In genomic region chr19:57362997-57363705, GRCh38 we compare ENCODE assay signal across 1 cellular context.
TF ChIP-seq lines count a peak whose summit lies in the region.

Gene TRAPPC2B (plus strand): TSS chr19:57363551. CDS start chr19:57364834, 1,283 bp downstream.
Gene ZNF547 (plus strand): TSS chr19:57363551. CDS start chr19:57368556, 5,005 bp downstream.

TF ChIP-seq in HEK293, 187 proteins besides CTCF, POLR2A, EP300 and RAD21 (continued from another document and continues in another):
- TF ChIP-seq, protein P1, sequence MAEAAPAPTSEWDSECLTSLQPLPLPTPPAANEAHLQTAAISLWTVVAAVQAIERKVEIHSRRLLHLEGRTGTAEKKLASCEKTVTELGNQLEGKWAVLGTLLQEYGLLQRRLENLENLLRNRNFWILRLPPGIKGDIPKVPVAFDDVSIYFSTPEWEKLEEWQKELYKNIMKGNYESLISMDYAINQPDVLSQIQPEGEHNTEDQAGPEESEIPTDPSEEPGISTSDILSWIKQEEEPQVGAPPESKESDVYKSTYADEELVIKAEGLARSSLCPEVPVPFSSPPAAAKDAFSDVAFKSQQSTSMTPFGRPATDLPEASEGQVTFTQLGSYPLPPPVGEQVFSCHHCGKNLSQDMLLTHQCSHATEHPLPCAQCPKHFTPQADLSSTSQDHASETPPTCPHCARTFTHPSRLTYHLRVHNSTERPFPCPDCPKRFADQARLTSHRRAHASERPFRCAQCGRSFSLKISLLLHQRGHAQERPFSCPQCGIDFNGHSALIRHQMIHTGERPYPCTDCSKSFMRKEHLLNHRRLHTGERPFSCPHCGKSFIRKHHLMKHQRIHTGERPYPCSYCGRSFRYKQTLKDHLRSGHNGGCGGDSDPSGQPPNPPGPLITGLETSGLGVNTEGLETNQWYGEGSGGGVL (tag by site-specific recombination; IDR thresholded peaks at IDR 0.05), result no peak
- TF ChIP-seq MEIS1 (CRISPR knock-in tag; IDR thresholded peaks at IDR 0.05; ENCODE audit: borderline replicate concordance), result no peak
- TF ChIP-seq, protein P2, sequence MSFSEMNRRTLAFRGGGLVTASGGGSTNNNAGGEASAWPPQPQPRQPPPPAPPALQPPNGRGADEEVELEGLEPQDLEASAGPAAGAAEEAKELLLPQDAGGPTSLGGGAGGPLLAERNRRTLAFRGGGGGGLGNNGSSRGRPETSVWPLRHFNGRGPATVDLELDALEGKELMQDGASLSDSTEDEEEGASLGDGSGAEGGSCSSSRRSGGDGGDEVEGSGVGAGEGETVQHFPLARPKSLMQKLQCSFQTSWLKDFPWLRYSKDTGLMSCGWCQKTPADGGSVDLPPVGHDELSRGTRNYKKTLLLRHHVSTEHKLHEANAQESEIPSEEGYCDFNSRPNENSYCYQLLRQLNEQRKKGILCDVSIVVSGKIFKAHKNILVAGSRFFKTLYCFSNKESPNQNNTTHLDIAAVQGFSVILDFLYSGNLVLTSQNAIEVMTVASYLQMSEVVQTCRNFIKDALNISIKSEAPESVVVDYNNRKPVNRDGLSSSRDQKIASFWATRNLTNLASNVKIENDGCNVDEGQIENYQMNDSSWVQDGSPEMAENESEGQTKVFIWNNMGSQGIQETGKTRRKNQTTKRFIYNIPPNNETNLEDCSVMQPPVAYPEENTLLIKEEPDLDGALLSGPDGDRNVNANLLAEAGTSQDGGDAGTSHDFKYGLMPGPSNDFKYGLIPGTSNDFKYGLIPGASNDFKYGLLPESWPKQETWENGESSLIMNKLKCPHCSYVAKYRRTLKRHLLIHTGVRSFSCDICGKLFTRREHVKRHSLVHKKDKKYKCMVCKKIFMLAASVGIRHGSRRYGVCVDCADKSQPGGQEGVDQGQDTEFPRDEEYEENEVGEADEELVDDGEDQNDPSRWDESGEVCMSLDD (tag by site-specific recombination; IDR thresholded peaks at IDR 0.05), result no peak
- TF ChIP-seq ZNF473 (tag by site-specific recombination; IDR thresholded peaks at IDR 0.05), result no peak
- no peak; the same call in 1 of the 2 replicates for TF ChIP-seq PBX3 (CRISPR knock-in tag; IDR thresholded peaks at IDR 0.05)
- TF ChIP-seq, protein P3, sequence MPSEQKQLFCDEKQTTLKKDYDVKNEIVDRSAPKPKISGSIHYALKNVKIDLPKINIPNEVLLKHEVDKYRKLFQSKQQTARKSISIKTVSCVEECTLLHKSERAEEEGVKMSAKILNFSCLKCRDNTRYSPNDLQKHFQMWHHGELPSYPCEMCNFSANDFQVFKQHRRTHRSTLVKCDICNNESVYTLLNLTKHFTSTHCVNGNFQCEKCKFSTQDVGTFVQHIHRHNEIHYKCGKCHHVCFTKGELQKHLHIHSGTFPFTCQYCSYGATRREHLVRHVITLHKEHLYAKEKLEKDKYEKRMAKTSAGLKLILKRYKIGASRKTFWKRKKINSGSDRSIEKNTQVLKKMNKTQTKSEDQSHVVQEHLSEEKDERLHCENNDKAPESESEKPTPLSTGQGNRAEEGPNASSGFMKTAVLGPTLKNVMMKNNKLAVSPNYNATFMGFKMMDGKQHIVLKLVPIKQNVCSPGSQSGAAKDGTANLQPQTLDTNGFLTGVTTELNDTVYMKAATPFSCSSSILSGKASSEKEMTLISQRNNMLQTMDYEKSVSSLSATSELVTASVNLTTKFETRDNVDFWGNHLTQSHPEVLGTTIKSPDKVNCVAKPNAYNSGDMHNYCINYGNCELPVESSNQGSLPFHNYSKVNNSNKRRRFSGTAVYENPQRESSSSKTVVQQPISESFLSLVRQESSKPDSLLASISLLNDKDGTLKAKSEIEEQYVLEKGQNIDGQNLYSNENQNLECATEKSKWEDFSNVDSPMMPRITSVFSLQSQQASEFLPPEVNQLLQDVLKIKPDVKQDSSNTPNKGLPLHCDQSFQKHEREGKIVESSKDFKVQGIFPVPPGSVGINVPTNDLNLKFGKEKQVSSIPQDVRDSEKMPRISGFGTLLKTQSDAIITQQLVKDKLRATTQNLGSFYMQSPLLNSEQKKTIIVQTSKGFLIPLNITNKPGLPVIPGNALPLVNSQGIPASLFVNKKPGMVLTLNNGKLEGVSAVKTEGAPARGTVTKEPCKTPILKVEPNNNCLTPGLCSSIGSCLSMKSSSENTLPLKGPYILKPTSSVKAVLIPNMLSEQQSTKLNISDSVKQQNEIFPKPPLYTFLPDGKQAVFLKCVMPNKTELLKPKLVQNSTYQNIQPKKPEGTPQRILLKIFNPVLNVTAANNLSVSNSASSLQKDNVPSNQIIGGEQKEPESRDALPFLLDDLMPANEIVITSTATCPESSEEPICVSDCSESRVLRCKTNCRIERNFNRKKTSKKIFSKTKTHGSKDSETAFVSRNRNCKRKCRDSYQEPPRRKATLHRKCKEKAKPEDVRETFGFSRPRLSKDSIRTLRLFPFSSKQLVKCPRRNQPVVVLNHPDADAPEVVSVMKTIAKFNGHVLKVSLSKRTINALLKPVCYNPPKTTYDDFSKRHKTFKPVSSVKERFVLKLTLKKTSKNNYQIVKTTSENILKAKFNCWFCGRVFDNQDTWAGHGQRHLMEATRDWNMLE (tag by site-specific recombination; conservative IDR thresholded peaks at IDR 0.05; ENCODE audit: low read depth), result peak; percentile 93
- no peak for TF ChIP-seq ZNF10 (tag by site-specific recombination; IDR thresholded peaks at IDR 0.05)
- TF ChIP-seq ZNF157 (tag by site-specific recombination; IDR thresholded peaks at IDR 0.05), result no peak
- peak; percentile 100 for TF ChIP-seq ZBTB21 (tag by site-specific recombination; IDR thresholded peaks at IDR 0.05)
- no peak for TF ChIP-seq ZNF280C (tag by site-specific recombination; IDR thresholded peaks at IDR 0.05)
- peak; percentile 59; the same call in 1 of the 2 replicates for TF ChIP-seq YY2 (tag by site-specific recombination; IDR thresholded peaks at IDR 0.05)
- TF ChIP-seq ZFP3 (tag by site-specific recombination; IDR thresholded peaks at IDR 0.05; ENCODE audit: low read depth), result no peak
- TF ChIP-seq ZNF433 (tag by site-specific recombination; IDR thresholded peaks at IDR 0.05; ENCODE audit: low read depth), result no peak
- no peak for TF ChIP-seq ZNF138 (tag by site-specific recombination; IDR thresholded peaks at IDR 0.05; ENCODE audit: borderline replicate concordance)
- TF ChIP-seq, protein P4, sequence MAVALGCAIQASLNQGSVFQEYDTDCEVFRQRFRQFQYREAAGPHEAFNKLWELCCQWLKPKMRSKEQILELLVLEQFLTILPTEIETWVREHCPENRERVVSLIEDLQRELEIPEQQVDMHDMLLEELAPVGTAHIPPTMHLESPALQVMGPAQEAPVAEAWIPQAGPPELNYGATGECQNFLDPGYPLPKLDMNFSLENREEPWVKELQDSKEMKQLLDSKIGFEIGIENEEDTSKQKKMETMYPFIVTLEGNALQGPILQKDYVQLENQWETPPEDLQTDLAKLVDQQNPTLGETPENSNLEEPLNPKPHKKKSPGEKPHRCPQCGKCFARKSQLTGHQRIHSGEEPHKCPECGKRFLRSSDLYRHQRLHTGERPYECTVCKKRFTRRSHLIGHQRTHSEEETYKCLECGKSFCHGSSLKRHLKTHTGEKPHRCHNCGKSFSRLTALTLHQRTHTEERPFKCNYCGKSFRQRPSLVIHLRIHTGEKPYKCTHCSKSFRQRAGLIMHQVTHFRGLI (tag by site-specific recombination; IDR thresholded peaks at IDR 0.05), result no peak
- TF ChIP-seq ZSCAN16 (tag by site-specific recombination; IDR thresholded peaks at IDR 0.05), result no peak
- no peak for TF ChIP-seq ZSCAN23 (tag by site-specific recombination; IDR thresholded peaks at IDR 0.05)
- TF ChIP-seq PRDM4 (tag by site-specific recombination; IDR thresholded peaks at IDR 0.05), result no peak
- TF ChIP-seq ZNF785 (tag by site-specific recombination; IDR thresholded peaks at IDR 0.05), result no peak
- TF ChIP-seq ZNF585B (tag by site-specific recombination; IDR thresholded peaks at IDR 0.05), result no peak
- TF ChIP-seq ZNF658 (tag by site-specific recombination; IDR thresholded peaks at IDR 0.05), result no peak
- TF ChIP-seq ZNF354C (tag by site-specific recombination; IDR thresholded peaks at IDR 0.05; ENCODE audit: borderline replicate concordance, low read depth), result no peak
- no peak for TF ChIP-seq ZNF677 (tag by site-specific recombination; IDR thresholded peaks at IDR 0.05)
- no peak for TF ChIP-seq ZNF560 (tag by site-specific recombination; IDR thresholded peaks at IDR 0.05; ENCODE audit: borderline replicate concordance)
- TF ChIP-seq ZBTB8A (tag by site-specific recombination; IDR thresholded peaks at IDR 0.05), result peak; percentile 27; the same call in 1 of the 2 replicates
- TF ChIP-seq ZNF837 (tag by site-specific recombination; IDR thresholded peaks at IDR 0.05), result no peak
- TF ChIP-seq ZBTB11 (tag by site-specific recombination; conservative IDR thresholded peaks at IDR 0.05; ENCODE audit: low read depth), result peak; percentile 58
- TF ChIP-seq ZNF48 (tag by site-specific recombination; IDR thresholded peaks at IDR 0.05), result no peak
- no peak for TF ChIP-seq ZNF416 (tag by site-specific recombination; IDR thresholded peaks at IDR 0.05)
- TF ChIP-seq ZNF558 (tag by site-specific recombination; IDR thresholded peaks at IDR 0.05), result no peak
- TF ChIP-seq ZNF19 (tag by site-specific recombination; IDR thresholded peaks at IDR 0.05; ENCODE audit: low read depth), result no peak
- TF ChIP-seq KLF1 (tag by site-specific recombination; IDR thresholded peaks at IDR 0.05), result no peak
- no peak for TF ChIP-seq AEBP2 (tag by site-specific recombination; IDR thresholded peaks at IDR 0.05; ENCODE audit: borderline replicate concordance)
- no peak for TF ChIP-seq GLI2 (tag by site-specific recombination; IDR thresholded peaks at IDR 0.05; ENCODE audit: borderline replicate concordance, low read depth)
- TF ChIP-seq KLF8 (tag by site-specific recombination; IDR thresholded peaks at IDR 0.05), result peak; percentile 46; the same call in 1 of the 2 replicates
- TF ChIP-seq HOXC10 (CRISPR knock-in tag; IDR thresholded peaks at IDR 0.05), result peak; percentile 90; the same call in 1 of the 2 replicates
